17 cellular contexts compared by ENCODE assay signal in the genomic region with DNA sequence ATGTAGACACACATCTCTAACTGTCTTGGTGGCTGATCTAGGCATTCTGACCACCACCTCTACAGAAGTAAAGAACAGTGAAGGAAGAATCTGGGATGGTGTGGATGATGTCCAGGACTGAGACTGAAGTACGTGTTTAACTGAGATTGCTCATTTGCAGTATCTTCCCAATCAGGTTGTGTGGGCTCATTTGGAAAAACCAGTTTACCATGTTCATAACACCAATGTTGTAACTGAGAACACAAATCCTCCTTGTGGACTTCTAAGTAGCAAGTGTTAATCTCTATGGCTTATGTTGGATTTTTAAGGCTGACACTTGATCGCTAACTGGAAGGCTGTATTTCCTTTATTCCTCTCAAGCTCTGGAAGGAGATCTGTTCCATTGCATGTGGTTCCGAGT.
DNase-seq lines count a peak whose midpoint lies in the region; ATAC-seq and TF ChIP-seq lines count a peak whose summit lies in the region.
"Had no signal": no experiment of that assay in that cellular context is flagged by ENCODE, and none has a peak within 500 bp of the region (broad histone marks: within the 10 kb centered on the region; RNA-seq: fewer than 3 reads in every experiment).

No MANE protein-coding gene starts in this region.

- H3K36me3 ChIP-seq in smooth muscle cell (ENCODE audit: low read depth), result no peaks in the 10 kb centered on the region
- H3K36me3 ChIP-seq in upper lobe of right lung, result no peaks in the 10 kb centered on the region
- no peaks in the 10 kb centered on the region for H3K36me3 ChIP-seq in Peyer's patch
- H3K36me3 ChIP-seq: BLaER1 treated with 17β-estradiol and CSF1 and Interleukin-3, amounts not matched to agents 10 nM and 100 nM had no signal

- no peak overlapping the region for H3K27ac ChIP-seq in smooth muscle cell (ENCODE audit: low read depth)
- no peak overlapping the region for H3K27ac ChIP-seq in upper lobe of right lung
- no peak overlapping the region for H3K27ac ChIP-seq in Peyer's patch
- H3K27ac ChIP-seq: 22Rv1; A549; BLaER1 treated with 17β-estradiol and CSF1 and Interleukin-3, amounts not matched to agents 10 nM and 100 nM; C4-2B had no signal

- TF ChIP-seq CTCF in smooth muscle cell (IDR thresholded peaks at IDR 0.05; ENCODE audit: borderline replicate concordance, insufficient read depth, poor library complexity, severe bottlenecking), result no peak
- no peak for TF ChIP-seq CTCF in upper lobe of right lung (IDR thresholded peaks at IDR 0.05)
- no peak for TF ChIP-seq CTCF in Peyer's patch (IDR thresholded peaks at IDR 0.05)

- H3K4me1 ChIP-seq in smooth muscle cell (ENCODE audit: low read depth), result no peaks in the 10 kb centered on the region
- no peaks in the 10 kb centered on the region for H3K4me1 ChIP-seq in upper lobe of right lung
- H3K4me1 ChIP-seq in Peyer's patch, result no peaks in the 10 kb centered on the region
- H3K4me1 ChIP-seq: A549; BLaER1 treated with 17β-estradiol and CSF1 and Interleukin-3, amounts not matched to agents 10 nM and 100 nM; Caco-2 had no signal

- H3K27me3 ChIP-seq in smooth muscle cell (ENCODE audit: low read depth), result no peaks in the 10 kb centered on the region
- no peaks in the 10 kb centered on the region for H3K27me3 ChIP-seq in upper lobe of right lung
- H3K27me3 ChIP-seq in Peyer's patch, result no peaks in the 10 kb centered on the region
- H3K27me3 ChIP-seq: BLaER1 treated with 17β-estradiol and CSF1 and Interleukin-3, amounts not matched to agents 10 nM and 100 nM had no signal

- H2AFZ ChIP-seq in smooth muscle cell (ENCODE audit: low read depth), result no peak overlapping the region

- DNase-seq in NCI-H82 (lab: John Stamatoyannopoulos, UW) (peak; percentile 2), NCI-H82 treated with DMSO at 0.1 percent for 48 hours (lab: John Stamatoyannopoulos, UW; ENCODE audit: unreplicated experiment) (no peak), smooth muscle cell (lab: John Stamatoyannopoulos, UW; ENCODE audit: unreplicated experiment) (no peak), upper lobe of right lung (no peak), Peyer's patch (no peak)
- DNase-seq: AML-193; Caco-2; Calu3; CD4-positive, alpha-beta T cell; CD8-positive, alpha-beta T cell; DMS79 treated with DMSO at 0.1 percent for 48 hours; GF-D8 had no signal

- no peak overlapping the region for H3K9ac ChIP-seq in smooth muscle cell (ENCODE audit: low read depth)
- H3K9ac ChIP-seq: BLaER1 treated with 17β-estradiol and CSF1 and Interleukin-3, amounts not matched to agents 10 nM and 100 nM had no signal

- no peaks in the 10 kb centered on the region for H3K79me2 ChIP-seq in smooth muscle cell (ENCODE audit: low read depth)

- no peak overlapping the region for H3K4me3 ChIP-seq in smooth muscle cell
- H3K4me3 ChIP-seq in upper lobe of right lung, result no peak overlapping the region
- no peak overlapping the region for H3K4me3 ChIP-seq in Peyer's patch
- H3K4me3 ChIP-seq: A549; BLaER1 treated with 17β-estradiol and CSF1 and Interleukin-3, amounts not matched to agents 10 nM and 100 nM had no signal

- intact Hi-C loops in upper lobe of right lung (cut with DNase I), result no loop called here

- ATAC-seq in esophagus mucosa (peak; percentile 89), upper lobe of right lung (no peak)
- ATAC-seq: A549; CD8-positive, alpha-beta T cell had no signal

- no peak for TF ChIP-seq POLR2A in Peyer's patch (IDR thresholded peaks at IDR 0.05)

- no peaks in the 10 kb centered on the region for H4K20me1 ChIP-seq in smooth muscle cell (ENCODE audit: low read depth)
- H4K20me1 ChIP-seq: BLaER1 treated with 17β-estradiol and CSF1 and Interleukin-3, amounts not matched to agents 10 nM and 100 nM had no signal

- WGBS in smooth muscle cell (ENCODE audit: low lambda C conversion rate), result 27% methylated on average over 3 of the region's 3 CpGs

- H3K4me2 ChIP-seq in smooth muscle cell, result peak overlapping the region; percentile 8
- H3K4me2 ChIP-seq: A549; BLaER1 treated with 17β-estradiol and CSF1 and Interleukin-3, amounts not matched to agents 10 nM and 100 nM had no signal

- H3K9me3 ChIP-seq in smooth muscle cell (replicated peaks; ENCODE audit: low read depth) (no peaks in the 10 kb centered on the region), upper lobe of right lung (no peaks in the 10 kb centered on the region), Peyer's patch (no peaks in the 10 kb centered on the region)
- H3K9me3 ChIP-seq: A549; BLaER1 treated with 17β-estradiol and CSF1 and Interleukin-3, amounts not matched to agents 10 nM and 100 nM; Caco-2 had no signal

- H3F3A ChIP-seq in smooth muscle cell (ENCODE audit: low read depth), result no peaks in the 10 kb centered on the region
